ENCODE assay signal across 9 cellular contexts in genomic region chr2:180359522-180360282, GRCh38.
DNase-seq lines count a peak whose midpoint lies in the region; ATAC-seq and TF ChIP-seq lines count a peak whose summit lies in the region.
"Had no signal": no experiment of that assay in that cellular context is flagged by ENCODE, and none has a peak within 500 bp of the region (broad histone marks: within the 10 kb centered on the region; RNA-seq: fewer than 3 reads in every experiment).

No MANE protein-coding gene starts in this region.

- no peak overlapping the region for H3K4me3 Mint-ChIP-seq in activated naive CD4-positive, alpha-beta T cell treated with anti-CD3 and anti-CD28 coated beads for 36 hours
- H3K4me3 Mint-ChIP-seq: dendritic cell treated with granulocyte-macrophage colony-stimulating factor and Interleukin-4, amounts not matched to agents 40 ng/mL and 50 ng/mL, for 4 days had no signal

- no peaks in the 10 kb centered on the region for H3K9me3 Mint-ChIP-seq in activated naive CD4-positive, alpha-beta T cell treated with anti-CD3 and anti-CD28 coated beads for 36 hours
- H3K9me3 Mint-ChIP-seq: dendritic cell treated with granulocyte-macrophage colony-stimulating factor and Interleukin-4, amounts not matched to agents 40 ng/mL and 50 ng/mL, for 4 days had no signal

- H3K9me3 ChIP-seq in DND-41 (ENCODE audit: insufficient read depth, low read length, severe bottlenecking) (no peaks in the 10 kb centered on the region), upper lobe of right lung (no peaks in the 10 kb centered on the region)

- intact Hi-C loops in upper lobe of right lung (cut with DNase I), result no loop called here
- intact Hi-C loops in activated naive CD4-positive, alpha-beta T cell treated with anti-CD3 and anti-CD28 coated beads for 36 hours (cut with micrococcal nuclease), result no loop called here

- no peak overlapping the region for H3K4me3 ChIP-seq in DND-41 (ENCODE audit: low read depth in 1 of 2, low read length in 2 of 2)
- H3K4me3 ChIP-seq in upper lobe of right lung, result no peak overlapping the region

- in situ Hi-C loops in G401 (cut with HindIII; ENCODE audit: low sequenced_read_pairs), result no loop called here

- no peak overlapping the region for H3K9ac ChIP-seq in DND-41 (ENCODE audit: low read depth, low read length)

- H3K4me1 ChIP-seq in DND-41 (ENCODE audit: insufficient read depth, low read length) (no peaks in the 10 kb centered on the region), upper lobe of right lung (no peaks in the 10 kb centered on the region)

- H3K27ac Mint-ChIP-seq in activated naive CD4-positive, alpha-beta T cell treated with anti-CD3 and anti-CD28 coated beads for 36 hours, result no peak overlapping the region
- H3K27ac Mint-ChIP-seq: dendritic cell treated with granulocyte-macrophage colony-stimulating factor and Interleukin-4, amounts not matched to agents 40 ng/mL and 50 ng/mL, for 4 days had no signal

- H3K27me3 Mint-ChIP-seq in activated naive CD4-positive, alpha-beta T cell treated with anti-CD3 and anti-CD28 coated beads for 36 hours (ENCODE audit: low read depth), result no peaks in the 10 kb centered on the region
- H3K27me3 Mint-ChIP-seq: dendritic cell treated with granulocyte-macrophage colony-stimulating factor and Interleukin-4, amounts not matched to agents 40 ng/mL and 50 ng/mL, for 4 days had no signal

- H3K27me3 ChIP-seq in DND-41 (ENCODE audit: insufficient read depth, low read length, poor library complexity), result peaks cover 9% of the 10 kb centered on the region
- H3K27me3 ChIP-seq in upper lobe of right lung, result no peaks in the 10 kb centered on the region

- peak; percentile 72; the same call in 2 of the 3 replicates for ATAC-seq in DND-41 (ENCODE audit: insufficient read depth, low read depth)
- peak; percentile 91 for ATAC-seq in GM19455 (IDR thresholded peaks at IDR 0.05; ENCODE audit: unreplicated experiment)
- ATAC-seq in HG03196 (IDR thresholded peaks at IDR 0.05; ENCODE audit: unreplicated experiment), result peak; percentile 97
- ATAC-seq in upper lobe of right lung, result peak; percentile 31

- DNase-seq in DND-41 (no peak), UCSD-AML1 (lab: John Stamatoyannopoulos, UW; ENCODE audit: unreplicated experiment) (peak; percentile 4), upper lobe of right lung (no peak), cerebellar cortex (ENCODE audit: low spot score) (no peak), G401 (ENCODE audit: low spot score) (no peak)
- no peak for DNase-seq in activated naive CD4-positive, alpha-beta T cell treated with anti-CD3 and anti-CD28 coated beads for 36 hours

- no peak overlapping the region for H2AFZ ChIP-seq in DND-41 (ENCODE audit: low read depth, low read length)

- TF ChIP-seq CTCF in DND-41 (IDR thresholded peaks at IDR 0.05; ENCODE audit: borderline replicate concordance, extremely low read depth, low read length, poor library complexity, severe bottlenecking), result peak; percentile 39
- TF ChIP-seq CTCF in upper lobe of right lung (IDR thresholded peaks at IDR 0.05), result no peak

- no peaks in the 10 kb centered on the region for H3K79me2 ChIP-seq in DND-41 (ENCODE audit: insufficient read depth, low read length)

- no peaks in the 10 kb centered on the region for H3K36me3 ChIP-seq in DND-41 (ENCODE audit: insufficient read depth, low read length)
- no peaks in the 10 kb centered on the region for H3K36me3 ChIP-seq in upper lobe of right lung

- H4K20me1 ChIP-seq in DND-41 (ENCODE audit: insufficient read depth, low read length), result no peaks in the 10 kb centered on the region

- no peaks in the 10 kb centered on the region for H3K36me3 Mint-ChIP-seq in activated naive CD4-positive, alpha-beta T cell treated with anti-CD3 and anti-CD28 coated beads for 36 hours (ENCODE audit: low read depth)

- no peak overlapping the region for H3K4me2 ChIP-seq in DND-41 (ENCODE audit: insufficient read depth, low read length)

- CTCF ChIA-PET in activated naive CD4-positive, alpha-beta T cell treated with anti-CD3 and anti-CD28 coated beads for 36 hours (lab: Charles Lee), result no interaction called here

- no peaks in the 10 kb centered on the region for H3K4me1 Mint-ChIP-seq in activated naive CD4-positive, alpha-beta T cell treated with anti-CD3 and anti-CD28 coated beads for 36 hours (ENCODE audit: low read depth)

- H3K27ac ChIP-seq in DND-41 (ENCODE audit: low read length), result no peak overlapping the region
- no peak overlapping the region for H3K27ac ChIP-seq in upper lobe of right lung

Comparison
In these comparisons a context has a peak if more than half of its experiments do, and no peak if none do; other contexts are left out.
1. ATAC-seq: peak in every context shown above with its lines; median percentile 97 in HG03196; 91 in GM19455; 72 in DND-41; 31 in upper lobe of right lung.